1 cellular context compared by ENCODE assay signal in the genomic region with DNA sequence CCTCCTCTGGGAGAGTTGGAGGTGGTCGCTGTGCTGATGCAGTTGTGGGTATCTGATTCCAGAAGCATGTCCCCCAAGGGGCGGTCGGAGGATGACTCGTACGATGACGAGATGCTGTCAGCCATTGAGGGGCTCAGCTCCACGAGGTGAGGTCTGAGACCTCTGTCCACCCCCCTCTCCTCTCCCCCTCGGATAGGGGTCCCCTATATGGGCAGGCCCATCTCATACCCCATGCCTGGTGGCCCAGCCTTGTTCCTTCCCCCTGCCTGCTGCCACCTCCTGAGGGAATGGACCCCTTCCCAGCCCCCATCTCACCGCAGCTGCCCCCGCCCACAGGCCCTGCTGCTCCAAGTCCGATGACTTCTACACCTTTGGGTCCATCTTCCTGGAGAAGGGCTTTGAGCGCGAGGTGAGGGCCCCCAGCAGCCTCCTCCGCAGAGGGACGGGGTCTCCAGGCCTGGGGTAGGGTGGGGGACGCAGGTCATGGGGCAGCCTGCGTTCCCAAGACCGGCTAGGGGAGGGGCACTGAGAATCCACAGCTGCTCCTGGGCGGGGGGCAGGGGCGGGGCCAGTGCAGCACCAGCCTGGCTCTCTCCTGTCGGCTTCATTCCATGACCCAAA.
TF ChIP-seq lines count a peak whose summit lies in the region.

No MANE protein-coding gene starts in this region.

TF ChIP-seq in GM23338, 12 proteins besides CTCF, POLR2A, EP300 and RAD21:
- TF ChIP-seq, protein P1, sequence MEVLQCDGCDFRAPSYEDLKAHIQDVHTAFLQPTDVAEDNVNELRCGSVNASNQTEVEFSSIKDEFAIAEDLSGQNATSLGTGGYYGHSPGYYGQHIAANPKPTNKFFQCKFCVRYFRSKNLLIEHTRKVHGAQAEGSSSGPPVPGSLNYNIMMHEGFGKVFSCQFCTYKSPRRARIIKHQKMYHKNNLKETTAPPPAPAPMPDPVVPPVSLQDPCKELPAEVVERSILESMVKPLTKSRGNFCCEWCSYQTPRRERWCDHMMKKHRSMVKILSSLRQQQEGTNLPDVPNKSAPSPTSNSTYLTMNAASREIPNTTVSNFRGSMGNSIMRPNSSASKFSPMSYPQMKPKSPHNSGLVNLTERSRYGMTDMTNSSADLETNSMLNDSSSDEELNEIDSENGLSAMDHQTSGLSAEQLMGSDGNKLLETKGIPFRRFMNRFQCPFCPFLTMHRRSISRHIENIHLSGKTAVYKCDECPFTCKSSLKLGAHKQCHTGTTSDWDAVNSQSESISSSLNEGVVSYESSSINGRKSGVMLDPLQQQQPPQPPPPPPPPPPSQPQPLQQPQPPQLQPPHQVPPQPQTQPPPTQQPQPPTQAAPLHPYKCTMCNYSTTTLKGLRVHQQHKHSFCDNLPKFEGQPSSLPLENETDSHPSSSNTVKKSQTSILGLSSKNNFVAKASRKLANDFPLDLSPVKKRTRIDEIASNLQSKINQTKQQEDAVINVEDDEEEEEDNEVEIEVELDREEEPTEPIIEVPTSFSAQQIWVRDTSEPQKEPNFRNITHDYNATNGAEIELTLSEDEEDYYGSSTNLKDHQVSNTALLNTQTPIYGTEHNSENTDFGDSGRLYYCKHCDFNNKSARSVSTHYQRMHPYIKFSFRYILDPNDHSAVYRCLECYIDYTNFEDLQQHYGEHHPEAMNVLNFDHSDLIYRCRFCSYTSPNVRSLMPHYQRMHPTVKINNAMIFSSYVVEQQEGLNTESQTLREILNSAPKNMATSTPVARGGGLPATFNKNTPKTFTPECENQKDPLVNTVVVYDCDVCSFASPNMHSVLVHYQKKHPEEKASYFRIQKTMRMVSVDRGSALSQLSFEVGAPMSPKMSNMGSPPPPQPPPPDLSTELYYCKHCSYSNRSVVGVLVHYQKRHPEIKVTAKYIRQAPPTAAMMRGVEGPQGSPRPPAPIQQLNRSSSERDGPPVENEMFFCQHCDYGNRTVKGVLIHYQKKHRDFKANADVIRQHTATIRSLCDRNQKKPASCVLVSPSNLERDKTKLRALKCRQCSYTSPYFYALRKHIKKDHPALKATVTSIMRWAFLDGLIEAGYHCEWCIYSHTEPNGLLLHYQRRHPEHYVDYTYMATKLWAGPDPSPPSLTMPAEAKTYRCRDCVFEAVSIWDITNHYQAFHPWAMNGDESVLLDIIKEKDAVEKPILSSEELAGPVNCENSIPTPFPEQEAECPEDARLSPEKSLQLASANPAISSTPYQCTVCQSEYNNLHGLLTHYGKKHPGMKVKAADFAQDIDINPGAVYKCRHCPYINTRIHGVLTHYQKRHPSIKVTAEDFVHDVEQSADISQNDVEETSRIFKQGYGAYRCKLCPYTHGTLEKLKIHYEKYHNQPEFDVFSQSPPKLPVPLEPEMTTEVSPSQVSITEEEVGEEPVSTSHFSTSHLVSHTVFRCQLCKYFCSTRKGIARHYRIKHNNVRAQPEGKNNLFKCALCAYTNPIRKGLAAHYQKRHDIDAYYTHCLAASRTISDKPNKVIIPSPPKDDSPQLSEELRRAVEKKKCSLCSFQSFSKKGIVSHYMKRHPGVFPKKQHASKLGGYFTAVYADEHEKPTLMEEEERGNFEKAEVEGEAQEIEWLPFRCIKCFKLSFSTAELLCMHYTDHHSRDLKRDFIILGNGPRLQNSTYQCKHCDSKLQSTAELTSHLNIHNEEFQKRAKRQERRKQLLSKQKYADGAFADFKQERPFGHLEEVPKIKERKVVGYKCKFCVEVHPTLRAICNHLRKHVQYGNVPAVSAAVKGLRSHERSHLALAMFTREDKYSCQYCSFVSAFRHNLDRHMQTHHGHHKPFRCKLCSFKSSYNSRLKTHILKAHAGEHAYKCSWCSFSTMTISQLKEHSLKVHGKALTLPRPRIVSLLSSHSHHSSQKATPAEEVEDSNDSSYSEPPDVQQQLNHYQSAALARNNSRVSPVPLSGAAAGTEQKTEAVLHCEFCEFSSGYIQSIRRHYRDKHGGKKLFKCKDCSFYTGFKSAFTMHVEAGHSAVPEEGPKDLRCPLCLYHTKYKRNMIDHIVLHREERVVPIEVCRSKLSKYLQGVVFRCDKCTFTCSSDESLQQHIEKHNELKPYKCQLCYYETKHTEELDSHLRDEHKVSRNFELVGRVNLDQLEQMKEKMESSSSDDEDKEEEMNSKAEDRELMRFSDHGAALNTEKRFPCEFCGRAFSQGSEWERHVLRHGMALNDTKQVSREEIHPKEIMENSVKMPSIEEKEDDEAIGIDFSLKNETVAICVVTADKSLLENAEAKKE (CRISPR knock-in tag; IDR thresholded peaks at IDR 0.05): no peak
- TF ChIP-seq CREB1 (CRISPR knock-in tag; IDR thresholded peaks at IDR 0.05; ENCODE audit: low read depth) (no peak), EZH2 (IDR thresholded peaks at IDR 0.05; ENCODE audit: low read depth, unreplicated experiment) (no peak), STAT1 (IDR thresholded peaks at IDR 0.05; ENCODE audit: unreplicated experiment) (no peak), EZH2phosphoT487 (IDR thresholded peaks at IDR 0.05; ENCODE audit: unreplicated experiment) (no peak), NANOG (IDR thresholded peaks at IDR 0.05; ENCODE audit: borderline replicate concordance) (no peak), POLR2AphosphoS5 (IDR thresholded peaks at IDR 0.05; ENCODE audit: low read depth) (no peak), JUNB (IDR thresholded peaks at IDR 0.05; ENCODE audit: unreplicated experiment) (no peak), ZNF114 (CRISPR knock-in tag; IDR thresholded peaks at IDR 0.05) (no peak), ZNF331 (CRISPR knock-in tag; IDR thresholded peaks at IDR 0.05; ENCODE audit: low read depth) (no peak)
- TF ChIP-seq, protein P2, sequence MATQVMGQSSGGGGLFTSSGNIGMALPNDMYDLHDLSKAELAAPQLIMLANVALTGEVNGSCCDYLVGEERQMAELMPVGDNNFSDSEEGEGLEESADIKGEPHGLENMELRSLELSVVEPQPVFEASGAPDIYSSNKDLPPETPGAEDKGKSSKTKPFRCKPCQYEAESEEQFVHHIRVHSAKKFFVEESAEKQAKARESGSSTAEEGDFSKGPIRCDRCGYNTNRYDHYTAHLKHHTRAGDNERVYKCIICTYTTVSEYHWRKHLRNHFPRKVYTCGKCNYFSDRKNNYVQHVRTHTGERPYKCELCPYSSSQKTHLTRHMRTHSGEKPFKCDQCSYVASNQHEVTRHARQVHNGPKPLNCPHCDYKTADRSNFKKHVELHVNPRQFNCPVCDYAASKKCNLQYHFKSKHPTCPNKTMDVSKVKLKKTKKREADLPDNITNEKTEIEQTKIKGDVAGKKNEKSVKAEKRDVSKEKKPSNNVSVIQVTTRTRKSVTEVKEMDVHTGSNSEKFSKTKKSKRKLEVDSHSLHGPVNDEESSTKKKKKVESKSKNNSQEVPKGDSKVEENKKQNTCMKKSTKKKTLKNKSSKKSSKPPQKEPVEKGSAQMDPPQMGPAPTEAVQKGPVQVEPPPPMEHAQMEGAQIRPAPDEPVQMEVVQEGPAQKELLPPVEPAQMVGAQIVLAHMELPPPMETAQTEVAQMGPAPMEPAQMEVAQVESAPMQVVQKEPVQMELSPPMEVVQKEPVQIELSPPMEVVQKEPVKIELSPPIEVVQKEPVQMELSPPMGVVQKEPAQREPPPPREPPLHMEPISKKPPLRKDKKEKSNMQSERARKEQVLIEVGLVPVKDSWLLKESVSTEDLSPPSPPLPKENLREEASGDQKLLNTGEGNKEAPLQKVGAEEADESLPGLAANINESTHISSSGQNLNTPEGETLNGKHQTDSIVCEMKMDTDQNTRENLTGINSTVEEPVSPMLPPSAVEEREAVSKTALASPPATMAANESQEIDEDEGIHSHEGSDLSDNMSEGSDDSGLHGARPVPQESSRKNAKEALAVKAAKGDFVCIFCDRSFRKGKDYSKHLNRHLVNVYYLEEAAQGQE (IDR thresholded peaks at IDR 0.05; ENCODE audit: unreplicated experiment): no peak
- TF ChIP-seq, protein P3, sequence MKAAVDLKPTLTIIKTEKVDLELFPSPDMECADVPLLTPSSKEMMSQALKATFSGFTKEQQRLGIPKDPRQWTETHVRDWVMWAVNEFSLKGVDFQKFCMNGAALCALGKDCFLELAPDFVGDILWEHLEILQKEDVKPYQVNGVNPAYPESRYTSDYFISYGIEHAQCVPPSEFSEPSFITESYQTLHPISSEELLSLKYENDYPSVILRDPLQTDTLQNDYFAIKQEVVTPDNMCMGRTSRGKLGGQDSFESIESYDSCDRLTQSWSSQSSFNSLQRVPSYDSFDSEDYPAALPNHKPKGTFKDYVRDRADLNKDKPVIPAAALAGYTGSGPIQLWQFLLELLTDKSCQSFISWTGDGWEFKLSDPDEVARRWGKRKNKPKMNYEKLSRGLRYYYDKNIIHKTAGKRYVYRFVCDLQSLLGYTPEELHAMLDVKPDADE (IDR thresholded peaks at IDR 0.05): no peak
TF ChIP-seq in GM23338: peak in this region for 0.
